Comparison of ENCODE assay signal across 31 cellular contexts in genomic region chr1:152436593-152437338, GRCh38. TPM values are rescaled to one million over a fixed set of nuclear protein-coding genes. Genes with fewer than 3 reads are reported as not detected.
DNase-seq lines count a peak whose midpoint lies in the region; ATAC-seq and TF ChIP-seq lines count a peak whose summit lies in the region.
"Had no signal": no experiment of that assay in that cellular context is flagged by ENCODE, and none has a peak within 500 bp of the region (broad histone marks: within the 10 kb centered on the region; RNA-seq: fewer than 3 reads in every experiment).

No MANE protein-coding gene starts in this region.

- intact Hi-C loops in left lung (cut with DNase I): no loop called here

- DNase-seq in ELR (ENCODE audit: low read depth): peak; percentile 59
- peak; percentile 34 for DNase-seq in MG63
- no peak for DNase-seq in epithelial cell of prostate (ENCODE audit: low read depth, low spot score)
- no peak for DNase-seq in left lung
- DNase-seq in GM20000 (ENCODE audit: low spot score): no peak
- DNase-seq in dedifferentiated amniotic fluid mesenchymal stem cell (ENCODE audit: extremely low spot score): no peak
- DNase-seq in mesothelial cell of epicardium (ENCODE audit: low spot score in 2 of 2, unreplicated experiment in 2 of 2): no peak
- DNase-seq: activated CD4-positive, CD25-positive, alpha-beta regulatory T cell treated with anti-CD3 and anti-CD28 coated beads, Interleukin-2, amount 50 U/mL, for 72 hours; activated CD8-positive, alpha-beta memory T cell treated with anti-CD3 and anti-CD28 coated beads for 24 hours; activated naive CD4-positive, alpha-beta T cell treated with anti-CD3 and anti-CD28 coated beads for 36 hours; activated T-cell treated with anti-CD3 and anti-CD28 coated beads, Interleukin-2, amount 50 U/mL, for 4 hours; amniotic stem cell; CD8-positive, alpha-beta T cell; central memory CD4-positive, alpha-beta T cell; DMS53; left cardiac atrium; mesendoderm; NCI-H1436; NCI-H2171; NCI-H526 treated with DMSO at 0.1 percent for 48 hours; pancreas; right cardiac atrium; Right ventricle myocardium superior; stimulated activated CD4-positive, alpha-beta T cell treated with anti-CD3 and anti-CD28 coated beads, Interleukin-12 subunit alpha, Interleukin-12 subunit beta, amount 100 ng/mL, for 4 hours; T-cell; tibial artery had no signal

- no peaks in the 10 kb centered on the region for H3K27me3 Mint-ChIP-seq in mesothelial cell of epicardium (ENCODE audit: low read depth)

- ATAC-seq in left lung (peak; percentile 25), HG03565 (IDR thresholded peaks at IDR 0.05; ENCODE audit: unreplicated experiment) (no peak)
- ATAC-seq: activated T-cell treated with anti-CD3 and anti-CD28 coated beads, Interleukin-2, amount 50 U/mL, for 4 hours; CD8-positive, alpha-beta T cell; left cardiac atrium; pancreas; right cardiac atrium; T-cell had no signal

- H3K4me3 ChIP-seq in MG63 (no peak overlapping the region), left lung (no peak overlapping the region)
- H3K4me3 ChIP-seq: pancreas, tibial artery had no signal

- H3K36me3 ChIP-seq in MG63 (no peaks in the 10 kb centered on the region), left lung (no peaks in the 10 kb centered on the region)
- H3K36me3 ChIP-seq: pancreas, tibial artery had no signal

- no peaks in the 10 kb centered on the region for H3K9me3 ChIP-seq in MG63
- no peaks in the 10 kb centered on the region for H3K9me3 ChIP-seq in left lung
- H3K9me3 ChIP-seq: pancreas, tibial artery had no signal

- peaks cover 50% of the 10 kb centered on the region for H3K9me3 Mint-ChIP-seq in mesothelial cell of epicardium
- H3K9me3 Mint-ChIP-seq: activated naive CD4-positive, alpha-beta T cell treated with anti-CD3 and anti-CD28 coated beads for 36 hours; activated T-cell treated with anti-CD3 and anti-CD28 coated beads, Interleukin-2, amount 50 U/mL, for 4 hours; CD8-positive, alpha-beta T cell; stimulated activated naive CD8-positive, alpha-beta T cell treated with anti-CD3 and anti-CD28 coated beads, Interleukin-15, Interleukin-2, amounts not matched to agents 100 ng/mL and 50 ng/mL, for 24 hours; T-cell had no signal

- H3K27ac ChIP-seq in epithelial cell of prostate (peak overlapping the region; percentile 50), left lung (no peak overlapping the region)
- H3K27ac ChIP-seq: HL-60, pancreas, tibial artery had no signal

- H3K4me3 Mint-ChIP-seq in mesothelial cell of epicardium: no peak overlapping the region
- H3K4me3 Mint-ChIP-seq: activated naive CD4-positive, alpha-beta T cell treated with anti-CD3 and anti-CD28 coated beads for 36 hours; activated T-cell treated with anti-CD3 and anti-CD28 coated beads, Interleukin-2, amount 50 U/mL, for 4 hours; CD8-positive, alpha-beta T cell; IgD-negative memory B cell; nephron; stimulated activated naive CD8-positive, alpha-beta T cell treated with anti-CD3 and anti-CD28 coated beads, Interleukin-15, Interleukin-2, amounts not matched to agents 100 ng/mL and 50 ng/mL, for 24 hours; T-cell had no signal

- TF ChIP-seq CTCF in left lung (IDR thresholded peaks at IDR 0.05) (no peak), GM20000 (IDR thresholded peaks at IDR 0.05; ENCODE audit: extremely low read depth, missing control alignments) (no peak), mesothelial cell of epicardium (IDR thresholded peaks at IDR 0.05; ENCODE audit: unreplicated experiment) (no peak)

- H3K4me1 ChIP-seq in left lung: peaks cover 0 to 4% of the 10 kb centered on the region in 2 donors
- H3K4me1 ChIP-seq: pancreas had no signal

- H3K27me3 ChIP-seq in MG63 (0 out of 2 replicates have a peak, but pooled peaks cover 2% of the 10 kb centered on the region), left lung (peaks cover 0 to 14% of the 10 kb centered on the region in 2 donors)
- H3K27me3 ChIP-seq: pancreas, tibial artery had no signal

- H3K36me3 Mint-ChIP-seq in mesothelial cell of epicardium: no peaks in the 10 kb centered on the region
- H3K36me3 Mint-ChIP-seq: CD8-positive, alpha-beta T cell; T-cell had no signal

- no peak overlapping the region for H3K27ac Mint-ChIP-seq in mesothelial cell of epicardium
- H3K27ac Mint-ChIP-seq: activated naive CD4-positive, alpha-beta T cell treated with anti-CD3 and anti-CD28 coated beads for 36 hours; CD8-positive, alpha-beta T cell; IgD-negative memory B cell; nephron; stimulated activated naive CD8-positive, alpha-beta T cell treated with anti-CD3 and anti-CD28 coated beads, Interleukin-15, Interleukin-2, amounts not matched to agents 100 ng/mL and 50 ng/mL, for 24 hours; T-cell had no signal

- no peaks in the 10 kb centered on the region for H3K4me1 Mint-ChIP-seq in mesothelial cell of epicardium
- H3K4me1 Mint-ChIP-seq: nephron had no signal

RNA-seq across cellular contexts. Expression of gene CRNN, which starts 22.7 kb away (rescaled TPM):
- total RNA-seq in MG63 (2014; rRNA removed; shearing (Covaris generic); ENCODE audit: low replicate concordance): not detected in 2 replicates
- total RNA-seq in left lung (not detected), mesothelial cell of epicardium (not detected in 3 replicates)
- total RNA-seq: activated naive CD4-positive, alpha-beta T cell treated with anti-CD3 and anti-CD28 coated beads for 36 hours; activated T-cell treated with anti-CD3 and anti-CD28 coated beads, Interleukin-2, amount 50 U/mL, for 4 hours; CD8-positive, alpha-beta T cell; left cardiac atrium; pancreas; right cardiac atrium; Right ventricle myocardium superior; T-cell had no signal

Comparison
In these comparisons a context has a peak if more than half of its experiments do, and no peak if none do; other contexts are left out.
1. DNase-seq: peak in ELR (single experiment) and MG63 (single experiment); none in epithelial cell of prostate (single experiment), left lung (0 of 2), GM20000 (single experiment), dedifferentiated amniotic fluid mesenchymal stem cell (single experiment) and mesothelial cell of epicardium (0 of 2).